20 cellular contexts compared by ENCODE assay signal in the genomic region with DNA sequence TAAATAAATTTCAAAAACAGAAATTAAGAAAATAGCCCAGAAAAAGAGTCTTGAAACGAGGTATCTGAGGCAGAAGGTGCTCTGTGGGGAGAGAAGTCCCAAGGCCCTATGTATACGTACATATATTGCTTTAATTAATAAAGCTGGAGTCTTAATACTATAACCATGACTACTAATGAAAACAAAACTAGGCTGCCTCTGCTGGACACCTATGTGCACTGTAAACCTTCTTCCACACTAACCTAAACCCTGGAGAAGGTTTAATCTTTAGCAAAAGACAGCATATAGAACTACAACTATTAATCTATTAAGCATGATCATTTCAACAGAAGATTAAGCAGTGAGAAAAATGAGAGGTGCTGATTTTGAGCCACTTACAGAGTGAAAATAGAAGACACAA.
A peak's percentile ranks its signal among the peaks of the same experiment; 100 is the strongest.
DNase-seq lines count a peak whose midpoint lies in the region; ATAC-seq and TF ChIP-seq lines count a peak whose summit lies in the region.
"Had no signal": no experiment of that assay in that cellular context is flagged by ENCODE, and none has a peak within 500 bp of the region (broad histone marks: within the 10 kb centered on the region; RNA-seq: fewer than 3 reads in every experiment).

No MANE protein-coding gene starts in this region.

- H3K27ac ChIP-seq in brain microvascular endothelial cell, result no peak overlapping the region
- H3K27ac ChIP-seq in sigmoid colon, result no peak overlapping the region
- H3K27ac ChIP-seq: GM23248, KMS-11, Peyer's patch had no signal

- in situ Hi-C loops in brain microvascular endothelial cell (cut with HindIII; ENCODE audit: low pct_ligation_motif_present, low sequenced_read_pairs), result no loop called here

- intact Hi-C loops in sigmoid colon (cut with DNase I), result no loop called here

- peak; percentile 9 for TF ChIP-seq CTCF in AG09309 (IDR thresholded peaks at IDR 0.05; ENCODE audit: control insufficient read depth, insufficient read depth, low read depth, low read length, missing control alignments)
- peak; percentile 18 for TF ChIP-seq CTCF in brain microvascular endothelial cell (IDR thresholded peaks at IDR 0.05; ENCODE audit: low read depth, low read length, missing control alignments)
- peak; percentile 18 for TF ChIP-seq CTCF in kidney epithelial cell (IDR thresholded peaks at IDR 0.05; ENCODE audit: insufficient read depth, low read length, poor library complexity, severe bottlenecking)
- TF ChIP-seq CTCF in sigmoid colon (IDR thresholded peaks at IDR 0.05), result no peak

- H3K27me3 ChIP-seq in brain microvascular endothelial cell (replicated peaks) (no peaks in the 10 kb centered on the region), kidney epithelial cell (ENCODE audit: control insufficient read depth, insufficient read depth, low read length) (no peaks in the 10 kb centered on the region), sigmoid colon (no peaks in the 10 kb centered on the region)
- H3K27me3 ChIP-seq: Peyer's patch had no signal

- H3K36me3 ChIP-seq in brain microvascular endothelial cell (replicated peaks) (peaks cover 22% of the 10 kb centered on the region), kidney epithelial cell (ENCODE audit: control insufficient read depth, insufficient read depth, low read length) (no peaks in the 10 kb centered on the region), sigmoid colon (peaks cover 0 to 73% (median 12%) of the 10 kb centered on the region in 4 donors)

- H3K4me3 ChIP-seq in AG09309 (ENCODE audit: control insufficient read depth, low read depth, low read length) (no peak overlapping the region), brain microvascular endothelial cell (ENCODE audit: low read depth, low read length) (no peak overlapping the region), kidney epithelial cell (ENCODE audit: low read depth, low read length) (no peak overlapping the region), sigmoid colon (no peak overlapping the region)
- H3K4me3 ChIP-seq: GM23248, Peyer's patch had no signal

- no peak for DNase-seq in AG09309 (ENCODE audit: low read depth)
- DNase-seq in HT-29 (ENCODE audit: low spot score), result peak; percentile 35
- DNase-seq in brain microvascular endothelial cell, result no peak
- no peak for DNase-seq in kidney epithelial cell (ENCODE audit: low read depth)
- DNase-seq in sigmoid colon, result no peak
- no peak for DNase-seq in T-helper 2 cell
- DNase-seq in DMS53 treated with DMSO at 0.1 percent for 48 hours (lab: John Stamatoyannopoulos, UW; ENCODE audit: unreplicated experiment), result no peak
- DNase-seq: CD4-positive, alpha-beta T cell; DND-41; GDM1; MM.1S; NCI-H1105; NCI-H187; NCI-H446 treated with DMSO at 0.1 percent for 48 hours; NCI-H774; Peyer's patch; SHP77 had no signal

- TF ChIP-seq EP300 in sigmoid colon (IDR thresholded peaks at IDR 0.05), result no peak

- TF ChIP-seq POLR2A in sigmoid colon (IDR thresholded peaks at IDR 0.05), result no peak

- H3K9me3 ChIP-seq in sigmoid colon, result no peaks in the 10 kb centered on the region
- H3K9me3 ChIP-seq: Peyer's patch had no signal

- no peaks in the 10 kb centered on the region for H3K4me1 ChIP-seq in sigmoid colon
- H3K4me1 ChIP-seq: Peyer's patch had no signal

- ATAC-seq in GM21515 (IDR thresholded peaks at IDR 0.05; ENCODE audit: unreplicated experiment), result no peak

- WGBS in sigmoid colon, 2 donors, result 93 to 96% methylated on average over 2 of the region's 2 CpGs

Comparison
In these comparisons a context has a peak if more than half of its experiments do, and no peak if none do; other contexts are left out.
1. CTCF ChIP-seq: peak in AG09309 (single experiment), brain microvascular endothelial cell (single experiment) and kidney epithelial cell (single experiment); none in sigmoid colon (0 of 4).